ENCODE assay signal across 19 cellular contexts in genomic region chr6:46733410-46733809, GRCh38. TPM values are rescaled to one million over a fixed set of nuclear protein-coding genes. Genes with fewer than 3 reads are reported as not detected.
DNase-seq lines count a peak whose midpoint lies in the region; ATAC-seq and TF ChIP-seq lines count a peak whose summit lies in the region.
"Had no signal": no experiment of that assay in that cellular context is flagged by ENCODE, and none has a peak within 500 bp of the region (broad histone marks: within the 10 kb centered on the region; RNA-seq: fewer than 3 reads in every experiment).

No MANE protein-coding gene starts in this region.

- CTCF ChIA-PET in mammary epithelial cell (lab: Charles Lee; ENCODE audit: low non-redundant PET) = no interaction called here
- CTCF ChIA-PET in activated CD8-positive, alpha-beta T cell treated with anti-CD3 and anti-CD28 coated beads for 36 hours (lab: Charles Lee) = no interaction called here

- peaks cover 42% of the 10 kb centered on the region for H3K4me1 ChIP-seq in mammary epithelial cell (ENCODE audit: insufficient read depth, low read length)

- ATAC-seq in activated naive CD8-positive, alpha-beta T cell treated with anti-CD3 and anti-CD28 coated beads, Interleukin-2, amount 50 U/mL, for 24 hours = no peak
- no peak for ATAC-seq in GM21390 (IDR thresholded peaks at IDR 0.05; ENCODE audit: unreplicated experiment)
- no peak for ATAC-seq in activated CD8-positive, alpha-beta T cell treated with anti-CD3 and anti-CD28 coated beads for 36 hours
- ATAC-seq in GM21528 (IDR thresholded peaks at IDR 0.05; ENCODE audit: low FRiP score, unreplicated experiment) = no peak
- ATAC-seq: natural killer cell had no signal

- H3K4me2 ChIP-seq in mammary epithelial cell (ENCODE audit: insufficient read depth, low read depth, low read length) = no peak overlapping the region

- TF ChIP-seq CTCF in mammary epithelial cell (conservative IDR thresholded peaks at IDR 0.05 in 1 of 2, IDR thresholded peaks at IDR 0.05 in 1 of 2; ENCODE audit: extremely low read depth in 1 of 2, insufficient read depth in 1 of 2, low read depth in 1 of 2, low read length in 2 of 2) (no peak), mesothelial cell of epicardium (IDR thresholded peaks at IDR 0.05; ENCODE audit: unreplicated experiment) (no peak)
- TF ChIP-seq CTCF in activated CD8-positive, alpha-beta T cell treated with anti-CD3 and anti-CD28 coated beads for 36 hours (IDR thresholded peaks at IDR 0.05) = no peak

- peak overlapping the region; percentile 4 for H2AFZ ChIP-seq in mammary epithelial cell (ENCODE audit: low read depth, low read length)

- H3K27ac ChIP-seq in mammary epithelial cell (ENCODE audit: insufficient read depth, low read depth, low read length) = no peak overlapping the region
- H3K27ac ChIP-seq: psoas muscle had no signal

- no peaks in the 10 kb centered on the region for H3K36me3 ChIP-seq in mammary epithelial cell (ENCODE audit: insufficient read depth, low read length)

- peaks cover 35% of the 10 kb centered on the region for H3K27me3 Mint-ChIP-seq in activated naive CD8-positive, alpha-beta T cell
- H3K27me3 Mint-ChIP-seq in activated naive CD8-positive, alpha-beta T cell treated with anti-CD3 and anti-CD28 coated beads, Interleukin-2, amount 50 U/mL, for 24 hours = peaks cover 60% of the 10 kb centered on the region
- H3K27me3 Mint-ChIP-seq in mesothelial cell of epicardium (ENCODE audit: low read depth) = peaks cover 74% of the 10 kb centered on the region
- H3K27me3 Mint-ChIP-seq in activated CD8-positive, alpha-beta T cell treated with anti-CD3 and anti-CD28 coated beads for 36 hours = peaks cover 56% of the 10 kb centered on the region

- no peak for DNase-seq in activated naive CD8-positive, alpha-beta T cell treated with anti-CD3 and anti-CD28 coated beads, Interleukin-2, amount 50 U/mL, for 24 hours
- DNase-seq in mammary epithelial cell = peak; percentile 26
- no peak for DNase-seq in mesothelial cell of epicardium (ENCODE audit: low spot score in 2 of 2, unreplicated experiment in 2 of 2)
- DNase-seq in activated CD4-positive, alpha-beta T cell treated with anti-CD3 and anti-CD28 coated beads, Interleukin-2, amount 50 U/mL, for 4 hours = no peak
- no peak for DNase-seq in activated CD8-positive, alpha-beta T cell treated with anti-CD3 and anti-CD28 coated beads for 36 hours
- DNase-seq: activated effector memory CD4-positive, alpha-beta T cell treated with Interleukin-2 at 50 U/mL for 16 hours; cortex of kidney; DND-41; GOT3; midbrain; natural killer cell; psoas muscle had no signal

- BruUV-seq in mammary epithelial cell (replicated peaks; lab: Mats Ljungman, UMichigan) = no TSS peak

- H3K4me3 ChIP-seq in mammary epithelial cell (replicated peaks in 1 of 3; ENCODE audit: insufficient read depth in 1 of 3, low read depth in 2 of 3, low read length in 3 of 3) = no peak overlapping the region
- H3K4me3 ChIP-seq: psoas muscle had no signal

- no peak overlapping the region for H3K9ac ChIP-seq in mammary epithelial cell (ENCODE audit: insufficient read depth, low read length)

- peak overlapping the region; percentile 53 for H3K4me3 Mint-ChIP-seq in activated naive CD8-positive, alpha-beta T cell
- no peak overlapping the region for H3K4me3 Mint-ChIP-seq in activated naive CD8-positive, alpha-beta T cell treated with anti-CD3 and anti-CD28 coated beads, Interleukin-2, amount 50 U/mL, for 24 hours
- peak overlapping the region; percentile 43 for H3K4me3 Mint-ChIP-seq in mesothelial cell of epicardium
- no peak overlapping the region for H3K4me3 Mint-ChIP-seq in activated CD8-positive, alpha-beta T cell treated with anti-CD3 and anti-CD28 coated beads for 36 hours
- H3K4me3 Mint-ChIP-seq: natural killer cell; T-helper 1 cell treated with Interleukin-12 subunit alpha and Interleukin-12 subunit beta and Interleukin-4 antibody, amounts not matched to agents 30 μg/mL and 1 μg/mL, for 36 hours had no signal

- H3K9me3 ChIP-seq in mammary epithelial cell (replicated peaks; ENCODE audit: insufficient read depth, low read length) = no peaks in the 10 kb centered on the region
- H3K9me3 ChIP-seq: psoas muscle had no signal

- intact Hi-C loops in mammary epithelial cell (cut with micrococcal nuclease) = no loop called here
- intact Hi-C loops in activated CD8-positive, alpha-beta T cell treated with anti-CD3 and anti-CD28 coated beads for 36 hours (cut with micrococcal nuclease) = no loop called here

- H3K27ac Mint-ChIP-seq in activated naive CD8-positive, alpha-beta T cell = no peak overlapping the region
- no peak overlapping the region for H3K27ac Mint-ChIP-seq in activated naive CD8-positive, alpha-beta T cell treated with anti-CD3 and anti-CD28 coated beads, Interleukin-2, amount 50 U/mL, for 24 hours
- H3K27ac Mint-ChIP-seq in mesothelial cell of epicardium = no peak overlapping the region
- H3K27ac Mint-ChIP-seq in activated CD8-positive, alpha-beta T cell treated with anti-CD3 and anti-CD28 coated beads for 36 hours = no peak overlapping the region
- H3K27ac Mint-ChIP-seq: natural killer cell; T-helper 1 cell treated with Interleukin-12 subunit alpha and Interleukin-12 subunit beta and Interleukin-4 antibody, amounts not matched to agents 30 μg/mL and 1 μg/mL, for 36 hours had no signal

- H3K4me1 Mint-ChIP-seq in activated naive CD8-positive, alpha-beta T cell (ENCODE audit: low read depth) = peaks cover 9% of the 10 kb centered on the region
- H3K4me1 Mint-ChIP-seq in activated naive CD8-positive, alpha-beta T cell treated with anti-CD3 and anti-CD28 coated beads, Interleukin-2, amount 50 U/mL, for 24 hours = peaks cover 3% of the 10 kb centered on the region
- peaks cover 10% of the 10 kb centered on the region for H3K4me1 Mint-ChIP-seq in mesothelial cell of epicardium
- no peaks in the 10 kb centered on the region for H3K4me1 Mint-ChIP-seq in activated CD8-positive, alpha-beta T cell treated with anti-CD3 and anti-CD28 coated beads for 36 hours (ENCODE audit: low read depth)
- H3K4me1 Mint-ChIP-seq: natural killer cell had no signal

- POLR2A ChIA-PET in activated CD8-positive, alpha-beta T cell treated with anti-CD3 and anti-CD28 coated beads for 36 hours (lab: Charles Lee) = no interaction called here

- WGBS in mammary epithelial cell (ENCODE audit: low coverage, missing lambda C conversion rate) = 94% methylated on average over 2 of the region's 2 CpGs

- H3K9me3 Mint-ChIP-seq in activated naive CD8-positive, alpha-beta T cell (ENCODE audit: low read depth) = no peaks in the 10 kb centered on the region
- H3K9me3 Mint-ChIP-seq in activated naive CD8-positive, alpha-beta T cell treated with anti-CD3 and anti-CD28 coated beads, Interleukin-2, amount 50 U/mL, for 24 hours = no peaks in the 10 kb centered on the region
- no peaks in the 10 kb centered on the region for H3K9me3 Mint-ChIP-seq in mesothelial cell of epicardium
- H3K9me3 Mint-ChIP-seq in activated CD8-positive, alpha-beta T cell treated with anti-CD3 and anti-CD28 coated beads for 36 hours = no peaks in the 10 kb centered on the region
- H3K9me3 Mint-ChIP-seq: natural killer cell; T-helper 1 cell treated with Interleukin-12 subunit alpha and Interleukin-12 subunit beta and Interleukin-4 antibody, amounts not matched to agents 30 μg/mL and 1 μg/mL, for 36 hours had no signal

- in situ Hi-C loops in mammary epithelial cell (cut with MboI; ENCODE audit: low sequenced_read_pairs in 2 of 2) = no loop called here

- no peaks in the 10 kb centered on the region for H3K27me3 ChIP-seq in mammary epithelial cell (ENCODE audit: insufficient read depth, low read length)

- no peaks in the 10 kb centered on the region for H3K36me3 Mint-ChIP-seq in activated naive CD8-positive, alpha-beta T cell
- H3K36me3 Mint-ChIP-seq in activated naive CD8-positive, alpha-beta T cell treated with anti-CD3 and anti-CD28 coated beads, Interleukin-2, amount 50 U/mL, for 24 hours (ENCODE audit: low read depth) = no peaks in the 10 kb centered on the region
- no peaks in the 10 kb centered on the region for H3K36me3 Mint-ChIP-seq in mesothelial cell of epicardium
- no peaks in the 10 kb centered on the region for H3K36me3 Mint-ChIP-seq in activated CD8-positive, alpha-beta T cell treated with anti-CD3 and anti-CD28 coated beads for 36 hours (ENCODE audit: low read depth)
- H3K36me3 Mint-ChIP-seq: natural killer cell had no signal

- no peaks in the 10 kb centered on the region for H3K79me2 ChIP-seq in mammary epithelial cell (ENCODE audit: insufficient read depth, low read length)

- dilution Hi-C loops in mammary epithelial cell (cut with HindIII; ENCODE audit: low sequenced_read_pairs) = no loop called here

- H4K20me1 ChIP-seq in mammary epithelial cell (ENCODE audit: insufficient read depth, low read length) = no peaks in the 10 kb centered on the region

RNA-seq across cellular contexts. Expression of gene PLA2G7, which starts 1.8 kb away (rescaled TPM):
- total RNA-seq in mammary epithelial cell (1 to 10 TPM; 5.7 to 5.9 TPM), mesothelial cell of epicardium (0.45 to 0.54 TPM (median 0.49 TPM) in 3 replicates)
- 5.4 TPM for polyA plus RNA-seq in mammary epithelial cell
- polyA minus RNA-seq in mammary epithelial cell = 6.8 TPM
- not detected for total RNA-seq in activated CD8-positive, alpha-beta T cell treated with anti-CD3 and anti-CD28 coated beads for 36 hours

RNA-seq across cellular contexts. Expression of gene ANKRD66, which starts 13.3 kb away (rescaled TPM):
- not detected for total RNA-seq in mammary epithelial cell
- not detected for polyA plus RNA-seq in mammary epithelial cell
- not detected for polyA minus RNA-seq in mammary epithelial cell
- not detected in 3 replicates for total RNA-seq in mesothelial cell of epicardium
- total RNA-seq in activated CD8-positive, alpha-beta T cell treated with anti-CD3 and anti-CD28 coated beads for 36 hours = not detected
- total RNA-seq: left lobe of liver, natural killer cell, psoas muscle, RPMI7951, SK-MEL-5 had no signal
- polyA plus RNA-seq: psoas muscle had no signal

RNA-seq across cellular contexts. Expression of gene TDRD6, which starts 45.7 kb away (rescaled TPM):
- total RNA-seq in mammary epithelial cell = under 1 TPM; 0.09 to 0.50 TPM
- polyA plus RNA-seq in mammary epithelial cell = 0.01 TPM
- polyA minus RNA-seq in mammary epithelial cell = 0.52 TPM
- 0.24 to 0.51 TPM (median 0.43 TPM) in 3 replicates for total RNA-seq in mesothelial cell of epicardium
- total RNA-seq in activated CD8-positive, alpha-beta T cell treated with anti-CD3 and anti-CD28 coated beads for 36 hours = not detected
- total RNA-seq: natural killer cell, RPMI7951 had no signal

RNA-seq across cellular contexts. Expression of gene MEP1A, which starts 59.8 kb away (rescaled TPM):
- under 1 TPM in 1 of 2 donors, not detected in 1; 0.14 TPM for total RNA-seq in mammary epithelial cell
- polyA plus RNA-seq in mammary epithelial cell = 0.12 TPM
- polyA minus RNA-seq in mammary epithelial cell = 2.1 TPM
- 0.16 TPM in 1 of 3 replicates, not detected in the others for total RNA-seq in mesothelial cell of epicardium
- total RNA-seq in activated CD8-positive, alpha-beta T cell treated with anti-CD3 and anti-CD28 coated beads for 36 hours = not detected
- total RNA-seq: left lobe of liver, natural killer cell, psoas muscle, RPMI7951, SK-MEL-5 had no signal

Comparison
In these comparisons a context has a peak if more than half of its experiments do, and no peak if none do; other contexts are left out.
1. H3K4me3 Mint-ChIP-seq: peak in activated naive CD8-positive, alpha-beta T cell (single experiment) and mesothelial cell of epicardium (single experiment); none in activated naive CD8-positive, alpha-beta T cell treated with anti-CD3 and anti-CD28 coated beads, Interleukin-2, amount 50 U/mL, for 24 hours (single experiment) and activated CD8-positive, alpha-beta T cell treated with anti-CD3 and anti-CD28 coated beads for 36 hours (single experiment).